Comparison of ENCODE assay signal across 1 cellular context in the genomic region with DNA sequence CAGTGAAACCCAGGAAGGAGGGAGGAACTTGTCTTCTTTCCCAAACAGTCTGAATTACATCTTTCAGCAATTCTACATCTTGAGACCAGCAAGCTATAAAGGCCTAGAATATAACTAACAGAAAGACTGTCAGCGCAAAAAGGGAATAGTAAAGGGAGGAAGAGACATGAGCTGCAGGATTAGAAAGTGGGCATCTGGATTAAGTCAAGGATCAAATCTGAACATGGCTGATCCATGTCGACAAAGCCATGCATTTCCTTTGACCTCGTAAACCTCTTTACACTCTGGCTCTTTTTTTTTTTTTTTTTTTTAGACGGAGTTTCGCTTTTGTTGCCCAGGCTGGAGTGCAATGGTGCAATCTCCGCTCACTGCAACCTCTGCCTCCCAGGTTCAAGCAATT.
TF ChIP-seq lines count a peak whose summit lies in the region.

No MANE protein-coding gene starts in this region.

TF ChIP-seq in H1, 55 proteins besides CTCF, POLR2A, EP300 and RAD21 (continued from another document):
- TF ChIP-seq FOSL1 (IDR thresholded peaks at IDR 0.05; ENCODE audit: insufficient read depth, low read depth, low read length), result no peak
- no peak for TF ChIP-seq SP4 (IDR thresholded peaks at IDR 0.05; ENCODE audit: low read length)
- TF ChIP-seq RXRA (IDR thresholded peaks at IDR 0.05; ENCODE audit: insufficient read depth, low read depth, low read length), result no peak
- no peak for TF ChIP-seq POLR2AphosphoS5 (IDR thresholded peaks at IDR 0.05; ENCODE audit: low read depth, low read length)
- no peak for TF ChIP-seq HDAC2 (IDR thresholded peaks at IDR 0.05; ENCODE audit: borderline replicate concordance in 1 of 2, low read depth in 2 of 2, low read length in 2 of 2)
- TF ChIP-seq YY1 (IDR thresholded peaks at IDR 0.05; ENCODE audit: low read depth, low read length), result no peak
